Comparison of ENCODE assay signal across 8 cellular contexts in the genomic region with DNA sequence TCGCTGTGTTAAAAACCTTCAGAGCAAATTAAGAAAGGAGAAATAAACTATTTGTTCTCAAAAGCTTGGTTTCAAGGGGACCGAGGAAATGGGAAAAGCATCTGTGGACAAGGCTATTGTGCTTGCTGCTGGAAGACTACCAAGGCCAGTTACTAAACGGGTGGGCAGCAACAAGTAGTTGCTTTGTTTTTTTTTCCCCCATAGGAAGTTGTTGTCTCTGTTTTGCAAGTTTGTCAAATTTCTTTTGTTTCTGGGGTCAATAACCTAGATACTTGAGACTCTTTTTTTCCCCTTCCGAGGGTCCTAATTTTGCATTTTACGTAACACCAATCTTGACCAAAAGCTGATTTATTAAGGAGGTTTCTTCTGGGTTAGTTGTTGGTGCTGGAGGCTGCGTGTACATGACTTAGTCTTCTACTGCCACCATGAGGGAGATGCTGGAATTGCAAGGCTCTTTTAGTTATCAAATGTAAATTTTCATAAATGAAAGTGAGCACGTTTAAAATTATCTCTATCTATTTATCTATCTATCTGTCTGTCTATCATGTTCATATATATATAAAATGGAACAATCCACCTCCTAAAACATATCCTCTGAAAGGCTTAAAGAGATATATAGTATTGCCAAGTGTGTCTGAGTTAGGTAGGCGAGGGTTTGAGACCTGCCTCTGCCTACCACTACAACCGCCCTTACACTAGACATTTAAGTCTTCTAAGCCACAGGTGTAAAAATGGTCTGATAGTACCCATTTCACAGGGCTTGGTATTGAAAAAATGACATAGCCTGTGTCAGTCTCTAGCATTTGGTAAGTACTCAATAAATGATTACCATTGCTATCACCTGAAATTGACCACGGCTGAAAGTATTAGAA.
DNase-seq lines count a peak whose midpoint lies in the region; ATAC-seq and TF ChIP-seq lines count a peak whose summit lies in the region.

No MANE protein-coding gene starts in this region.

- H3K4me1 ChIP-seq in prostate gland (replicated peaks) (no peaks in the 10 kb centered on the region), aorta (ENCODE audit: control insufficient read depth in 1 of 2, insufficient read depth in 2 of 2, low read length in 2 of 2) (no peaks in the 10 kb centered on the region)

- DNase-seq in DMS79 treated with DMSO at 0.1 percent for 48 hours (lab: John Stamatoyannopoulos, UW), result peak; percentile 67
- DNase-seq in LNCaP clone FGC (ENCODE audit: low read depth), result peak; percentile 51
- peak; percentile 79 for DNase-seq in RPMI8226
- peak; percentile 79 for DNase-seq in activated effector memory CD4-positive, alpha-beta T cell treated with anti-CD3 and anti-CD28 coated beads, Interleukin-2, amount 50 U/mL, for 16 hours
- DNase-seq in globus pallidus (ENCODE audit: low spot score), result peak; percentile 92
- peak; percentile 82 for DNase-seq in prostate gland (ENCODE audit: low spot score)
- peak in 1 of 2 donors; percentile 54 for DNase-seq in aorta

- H3K4me3 ChIP-seq in LNCaP clone FGC (ENCODE audit: low read depth, low read length), result no peak overlapping the region
- H3K4me3 ChIP-seq in prostate gland, result no peak overlapping the region
- H3K4me3 ChIP-seq in aorta (ENCODE audit: low read length in 2 of 2), result no peak overlapping the region

- TF ChIP-seq CTCF in LNCaP clone FGC (IDR thresholded peaks at IDR 0.05; ENCODE audit: control insufficient read depth, extremely low read depth, insufficient read depth), result peak; percentile 78
- peak; percentile 82 to 97 (median 90) for TF ChIP-seq CTCF in prostate gland (IDR thresholded peaks at IDR 0.05)

- TF ChIP-seq POLR2A in prostate gland (IDR thresholded peaks at IDR 0.05), result no peak

- no peaks in the 10 kb centered on the region for H3K27me3 ChIP-seq in prostate gland (replicated peaks; ENCODE audit: insufficient read depth)
- H3K27me3 ChIP-seq in aorta (ENCODE audit: control insufficient read depth in 1 of 2, insufficient read depth in 2 of 2, low read length in 1 of 2), result peaks cover 0 to 2% of the 10 kb centered on the region in 2 donors

- intact Hi-C loops in prostate gland (cut with DNase I), result loop anchor here (1.0 to 10.0 kb wide), 2 partner anchors 130 to 312 kb away; no protein-coding TSS in a partner anchor
- intact Hi-C loops in aorta (cut with DNase I), result loop anchor here (1.0 to 10.0 kb wide), 4 partner anchors 67 to 312 kb away; no protein-coding TSS in a partner anchor

- H3K9me3 ChIP-seq in prostate gland (no peaks in the 10 kb centered on the region), aorta (ENCODE audit: control insufficient read depth, low read length) (no peaks in the 10 kb centered on the region)

- ATAC-seq in aorta (ENCODE audit: low FRiP score), result peak; percentile 89
- no peak for ATAC-seq in GM18517 (IDR thresholded peaks at IDR 0.05; ENCODE audit: unreplicated experiment)

- 31% methylated on average over 10 of the region's 10 CpGs for WGBS in prostate gland
- 29 to 30% methylated on average over 10 of the region's 10 CpGs for WGBS in aorta, 2 donors

- H3K27ac ChIP-seq in prostate gland, result peak overlapping the region in 1 of 2 donors; percentile 1
- no peak overlapping the region for H3K27ac ChIP-seq in aorta (ENCODE audit: low read depth in 1 of 2, low read length in 2 of 2)

- no peaks in the 10 kb centered on the region for H3K36me3 ChIP-seq in prostate gland
- H3K36me3 ChIP-seq in aorta (ENCODE audit: control insufficient read depth in 1 of 2, insufficient read depth in 2 of 2, low read length in 1 of 2), result no peaks in the 10 kb centered on the region
